23 cellular contexts compared by ENCODE assay signal in genomic region chr11:44507896-44508440, GRCh38. TPM values are rescaled to one million over a fixed set of nuclear protein-coding genes. Genes with fewer than 3 reads are reported as not detected.
DNase-seq lines count a peak whose midpoint lies in the region; ATAC-seq and TF ChIP-seq lines count a peak whose summit lies in the region.
"Had no signal": no experiment of that assay in that cellular context is flagged by ENCODE, and none has a peak within 500 bp of the region (broad histone marks: within the 10 kb centered on the region; RNA-seq: fewer than 3 reads in every experiment).

No MANE protein-coding gene starts in this region.

- peaks cover 2% of the 10 kb centered on the region for H3K27me3 Mint-ChIP-seq in endothelial cell (ENCODE audit: unreplicated experiment)

- H3K4me1 ChIP-seq in prostate gland (replicated peaks): no peaks in the 10 kb centered on the region
- H3K4me1 ChIP-seq: Caco-2 had no signal

- TF ChIP-seq POLR2A in prostate gland (IDR thresholded peaks at IDR 0.05): no peak

- H3K36me3 Mint-ChIP-seq in endothelial cell (ENCODE audit: low read depth, unreplicated experiment): peaks cover 6% of the 10 kb centered on the region
- H3K36me3 Mint-ChIP-seq: CD4-positive, alpha-beta memory T cell had no signal

- no peak overlapping the region for H3K27ac ChIP-seq in prostate gland
- H3K27ac ChIP-seq: 22Rv1; BLaER1 treated with 17β-estradiol and CSF1 and Interleukin-3, amounts not matched to agents 10 nM and 100 nM; SK-N-MC had no signal

- H3K4me1 Mint-ChIP-seq in endothelial cell (ENCODE audit: unreplicated experiment): no peaks in the 10 kb centered on the region
- H3K4me1 Mint-ChIP-seq: CD4-positive, alpha-beta memory T cell had no signal

- no peaks in the 10 kb centered on the region for H3K9me3 Mint-ChIP-seq in endothelial cell (ENCODE audit: unreplicated experiment)

- H3K36me3 ChIP-seq in prostate gland: no peaks in the 10 kb centered on the region
- H3K36me3 ChIP-seq: BLaER1 treated with 17β-estradiol and CSF1 and Interleukin-3, amounts not matched to agents 10 nM and 100 nM had no signal

- no peaks in the 10 kb centered on the region for H3K27me3 ChIP-seq in prostate gland (replicated peaks; ENCODE audit: insufficient read depth)
- H3K27me3 ChIP-seq: BLaER1 treated with 17β-estradiol and CSF1 and Interleukin-3, amounts not matched to agents 10 nM and 100 nM had no signal

- H3K27ac Mint-ChIP-seq in endothelial cell (ENCODE audit: unreplicated experiment): peak overlapping the region; percentile 23
- H3K27ac Mint-ChIP-seq: CD4-positive, alpha-beta memory T cell had no signal

- ATAC-seq in GM18520 (IDR thresholded peaks at IDR 0.05; ENCODE audit: unreplicated experiment): no peak
- ATAC-seq: HCT116 had no signal

- H3K9me3 ChIP-seq in prostate gland: no peaks in the 10 kb centered on the region
- H3K9me3 ChIP-seq: Caco-2 had no signal

- DNase-seq in NCI-H1694 (lab: John Stamatoyannopoulos, UW) (peak; percentile 14), NCI-H1694 treated with DMSO at 0.1 percent for 48 hours (lab: John Stamatoyannopoulos, UW) (no peak), NCI-H524 treated with DMSO at 0.1 percent for 48 hours (lab: John Stamatoyannopoulos, UW) (peak; percentile 40), endothelial cell (ENCODE audit: low spot score) (no peak), prostate gland (ENCODE audit: low spot score) (no peak), OCI-M2 (lab: John Stamatoyannopoulos, UW; ENCODE audit: unreplicated experiment) (no peak), SHP77 (lab: John Stamatoyannopoulos, UW) (no peak)
- DNase-seq: Caco-2; CD4-positive, alpha-beta memory T cell; DMS153; KG1; NCI-H1105; NCI-H146; NCI-H2081; NCI-H2171 treated with DMSO at 0.1 percent for 48 hours; NCI-H748 treated with DMSO at 0.1 percent for 48 hours; SHP77 treated with DMSO at 0.1 percent for 48 hours; SW 1271 had no signal

- WGBS in prostate gland: 95% methylated on average over 3 of the region's 3 CpGs

- no peak overlapping the region for H3K4me3 Mint-ChIP-seq in endothelial cell (ENCODE audit: unreplicated experiment)
- H3K4me3 Mint-ChIP-seq: CD4-positive, alpha-beta memory T cell had no signal

- intact Hi-C loops in prostate gland (cut with DNase I): no loop called here

- no peak for TF ChIP-seq CTCF in endothelial cell (IDR thresholded peaks at IDR 0.05; ENCODE audit: unreplicated experiment)
- TF ChIP-seq CTCF in prostate gland (IDR thresholded peaks at IDR 0.05): no peak

- H3K4me3 ChIP-seq in prostate gland: no peak overlapping the region
- H3K4me3 ChIP-seq: BLaER1 treated with 17β-estradiol and CSF1 and Interleukin-3, amounts not matched to agents 10 nM and 100 nM; SK-N-MC had no signal

RNA-seq across cellular contexts. Expression of gene CD82, which starts 57.5 kb away (rescaled TPM):
- total RNA-seq in endothelial cell (ENCODE audit: unreplicated experiment): 16.1 TPM
- total RNA-seq in prostate gland: 10 to 100 TPM; 35.1 to 54.6 TPM

Comparison
In these comparisons a context has a peak if more than half of its experiments do, and no peak if none do; other contexts are left out.
1. DNase-seq: peak in NCI-H1694 (single experiment) and NCI-H524 treated with DMSO at 0.1 percent for 48 hours (single experiment); none in NCI-H1694 treated with DMSO at 0.1 percent for 48 hours (single experiment), endothelial cell (single experiment), prostate gland (single experiment), OCI-M2 (single experiment) and SHP77 (0 of 2).